1 cellular context compared by ENCODE assay signal in genomic region chr13:20801704-20802103, GRCh38.
TF ChIP-seq lines count a peak whose summit lies in the region.

No MANE protein-coding gene starts in this region.

TF ChIP-seq in K562, 482 proteins besides CTCF, POLR2A, EP300 and RAD21 (continued from another document):
- TF ChIP-seq ZBTB33 (CRISPR knock-in tag; IDR thresholded peaks at IDR 0.05) (no peak), BHLHE40 (IDR thresholded peaks at IDR 0.05; ENCODE audit: low read length) (peak; percentile 59; the same call in 1 of the 2 replicates), BRF1 (IDR thresholded peaks at IDR 0.05; ENCODE audit: borderline replicate concordance, extremely low read depth, insufficient read length) (no peak), PCBP2 (IDR thresholded peaks at IDR 0.05; ENCODE audit: low read depth, low read length, poor library complexity, severe bottlenecking) (no peak), SOX6 (IDR thresholded peaks at IDR 0.05) (peak; percentile 26; the same call in 1 of the 2 replicates), ETV5 (CRISPR knock-in tag; IDR thresholded peaks at IDR 0.05; ENCODE audit: low read depth) (no peak), CSDE1 (IDR thresholded peaks at IDR 0.05) (no peak), SMC3 (conservative IDR thresholded peaks at IDR 0.05; ENCODE audit: insufficient read depth, low read depth, low read length) (no peak), IRF1 (CRISPR knock-in tag; IDR thresholded peaks at IDR 0.05; ENCODE audit: borderline replicate concordance) (no peak), SMARCE1 (IDR thresholded peaks at IDR 0.05) (0 out of 2 replicates have a peak, but pooled peaks have one; percentile 57), CREM (IDR thresholded peaks at IDR 0.05; ENCODE audit: low read depth) (0 out of 2 replicates have a peak, but pooled peaks have one; percentile 12), TAL1 (IDR thresholded peaks at IDR 0.05) (peak; percentile 31; the same call in 1 of the 2 replicates), JUN (IDR thresholded peaks at IDR 0.05; ENCODE audit: borderline replicate concordance, low read depth, low read length) (peak; percentile 77), JUN (CRISPR knock-in tag; IDR thresholded peaks at IDR 0.05; ENCODE audit: borderline replicate concordance) (no peak), KDM1A (IDR thresholded peaks at IDR 0.05) (no peak), MNT (conservative IDR thresholded peaks at IDR 0.05) (peak in 1 of 2 experiments; percentile 41; a peak in 2 of 4 replicates), DPF2 (IDR thresholded peaks at IDR 0.05) (peak; percentile 48; the same call in 1 of the 2 replicates), MCM3 (IDR thresholded peaks at IDR 0.05) (no peak), ESRRA (IDR thresholded peaks at IDR 0.05; ENCODE audit: borderline replicate concordance, low read depth) (peak; percentile 53; the same call in 1 of the 2 replicates), ARID1B (IDR thresholded peaks at IDR 0.05) (peak; percentile 78), ZNF324 (CRISPR knock-in tag; IDR thresholded peaks at IDR 0.05) (no peak), CBFA2T2 (conservative IDR thresholded peaks at IDR 0.05) (peak; percentile 40), ZNF717 (CRISPR knock-in tag; IDR thresholded peaks at IDR 0.05) (no peak), HDAC3 (IDR thresholded peaks at IDR 0.05; ENCODE audit: borderline replicate concordance, partially characterized antibody) (no peak), ZSCAN29 (IDR thresholded peaks at IDR 0.05) (no peak), JUND (IDR thresholded peaks at IDR 0.05; ENCODE audit: borderline replicate concordance, low read depth, low read length) (peak; percentile 74; the same call in 1 of the 2 replicates), JUND (tag; IDR thresholded peaks at IDR 0.05; ENCODE audit: borderline replicate concordance, low read depth, low read length) (peak; percentile 78; the same call in 2 of the 3 replicates), ZEB2 (IDR thresholded peaks at IDR 0.05) (0 out of 2 replicates have a peak, but pooled peaks have one; percentile 22), MGA (IDR thresholded peaks at IDR 0.05) (no peak), MYC (IDR thresholded peaks at IDR 0.05; ENCODE audit: low read depth, low read length) (peak; percentile 29; the same call in 1 of the 2 replicates), MYC (CRISPR knock-in tag; IDR thresholded peaks at IDR 0.05; ENCODE audit: borderline replicate concordance, low read depth) (no peak), ATF3 (IDR thresholded peaks at IDR 0.05) (peak; percentile 87), ATF3 (CRISPR knock-in tag; conservative IDR thresholded peaks at IDR 0.05) (no peak), SMARCA4 (IDR thresholded peaks at IDR 0.05) (peak; percentile 64; the same call in 1 of the 2 replicates), ATF7 (IDR thresholded peaks at IDR 0.05) (peak; percentile 78), SPI1 (IDR thresholded peaks at IDR 0.05; ENCODE audit: borderline replicate concordance, low read depth, low read length) (peak; percentile 63; the same call in 1 of the 2 replicates), DNMT1 (IDR thresholded peaks at IDR 0.05) (no peak), GATAD2A (IDR thresholded peaks at IDR 0.05) (no peak), TRIM25 (IDR thresholded peaks at IDR 0.05; ENCODE audit: borderline replicate concordance) (no peak), NR4A1 (CRISPR knock-in tag; IDR thresholded peaks at IDR 0.05) (no peak), NR4A1 (tag; IDR thresholded peaks at IDR 0.05) (no peak), TCF3 (CRISPR knock-in tag; IDR thresholded peaks at IDR 0.05) (peak; percentile 52), POU5F1 (IDR thresholded peaks at IDR 0.05; ENCODE audit: borderline replicate concordance, low read depth, low read length, partially characterized antibody) (no peak), CTBP1 (IDR thresholded peaks at IDR 0.05; ENCODE audit: borderline replicate concordance) (peak; percentile 82), RCOR1 (IDR thresholded peaks at IDR 0.05; ENCODE audit: borderline replicate concordance in 1 of 2, low read depth in 2 of 2, low read length in 2 of 2) (peak in 1 of 2 experiments; percentile 66; a peak in 1 of 4 replicates), MTA2 (IDR thresholded peaks at IDR 0.05; ENCODE audit: low read depth) (0 out of 2 replicates have a peak, but pooled peaks have one; percentile 19), SMAD1 (IDR thresholded peaks at IDR 0.05; ENCODE audit: low read depth, low read length, partially characterized antibody) (no peak), TEAD4 (IDR thresholded peaks at IDR 0.05; ENCODE audit: low read length) (peak; percentile 24; the same call in 1 of the 2 replicates), TEAD4 (CRISPR knock-in tag; IDR thresholded peaks at IDR 0.05; ENCODE audit: borderline replicate concordance) (no peak)
